In genomic region chr2:101252408-101253012, GRCh38 we compare ENCODE assay signal across 7 cellular contexts. TPM values are rescaled to one million over a fixed set of nuclear protein-coding genes. Genes with fewer than 3 reads are reported as not detected.
A peak's percentile ranks its signal among the peaks of the same experiment; 100 is the strongest.
DNase-seq lines count a peak whose midpoint lies in the region; ATAC-seq, FAIRE-seq and TF ChIP-seq lines count a peak whose summit lies in the region.

Gene CNOT11, plus strand, starts transcription at chr2:101252886. Its CDS starts 79 bp downstream, at chr2:101252965.

- no peaks in the 10 kb centered on the region for H3K27me3 ChIP-seq in astrocyte (ENCODE audit: insufficient read depth, low read length)
- H3K27me3 ChIP-seq in hepatocyte, result no peaks in the 10 kb centered on the region

- TF ChIP-seq CTCF in astrocyte (IDR thresholded peaks at IDR 0.05; ENCODE audit: insufficient read depth, low read depth, low read length) (no peak), hepatocyte (IDR thresholded peaks at IDR 0.05; ENCODE audit: poor library complexity) (no peak)

- H3K79me2 ChIP-seq in astrocyte (ENCODE audit: insufficient read depth, low read length) (peaks cover 37% of the 10 kb centered on the region), hepatocyte (peaks cover 44% of the 10 kb centered on the region)

- H3K4me2 ChIP-seq in astrocyte (ENCODE audit: low read length), result peak within 1 kb of the TSS; percentile 95
- peak within 1 kb of the TSS; percentile 93 for H3K4me2 ChIP-seq in hepatocyte

- H2AFZ ChIP-seq in astrocyte (ENCODE audit: low read depth, low read length) (peak within 1 kb of the TSS; percentile 85), hepatocyte (peak within 1 kb of the TSS; percentile 82)

- H3K9me3 Mint-ChIP-seq in astrocyte (ENCODE audit: unreplicated experiment), result no peaks in the 10 kb centered on the region

- H3K9me3 ChIP-seq in astrocyte (ENCODE audit: insufficient read depth, low read depth, low read length) (no peaks in the 10 kb centered on the region), hepatocyte (ENCODE audit: low read depth) (no peaks in the 10 kb centered on the region)

- ATAC-seq in GM18505 (IDR thresholded peaks at IDR 0.05; ENCODE audit: unreplicated experiment) (peak; percentile 80), HG02973 (IDR thresholded peaks at IDR 0.05; ENCODE audit: unreplicated experiment) (peak; percentile 83)

- no peaks in the 10 kb centered on the region for H3K27me3 Mint-ChIP-seq in astrocyte (ENCODE audit: low read depth, unreplicated experiment)

- H3K27ac ChIP-seq in astrocyte (ENCODE audit: low read depth, low read length) (peak within 1 kb of the TSS; percentile 79), hepatocyte (peak within 1 kb of the TSS; percentile 96)

- H3K4me1 ChIP-seq in astrocyte (ENCODE audit: insufficient read depth, low read length) (peaks cover 15% of the 10 kb centered on the region), hepatocyte (ENCODE audit: insufficient read depth) (peaks cover 15% of the 10 kb centered on the region)

- DNase-seq in NCI-H2029 (lab: John Stamatoyannopoulos, UW) (peak; percentile 95), T-helper 22 cell (ENCODE audit: low read depth) (peak; percentile 99), astrocyte (ENCODE audit: low read depth) (peak; percentile 93), hepatocyte (ENCODE audit: low spot score) (peak; percentile 99), retina (peak; percentile 97)

- peak within 1 kb of the TSS; percentile 90 for H3K27ac Mint-ChIP-seq in astrocyte (ENCODE audit: unreplicated experiment)

- H3K9me2 ChIP-seq in hepatocyte (replicated peaks; ENCODE audit: insufficient read depth), result no peaks in the 10 kb centered on the region

- peak within 1 kb of the TSS; percentile 88 for H3K9ac ChIP-seq in astrocyte (ENCODE audit: low read length)

- H4K20me1 ChIP-seq in astrocyte (ENCODE audit: insufficient read depth, low read length) (peaks cover 27% of the 10 kb centered on the region), hepatocyte (ENCODE audit: insufficient read depth, poor library complexity, severe bottlenecking) (peaks cover 12% of the 10 kb centered on the region)

- H3K36me3 ChIP-seq in astrocyte (ENCODE audit: insufficient read depth, low read length) (no peaks in the 10 kb centered on the region), hepatocyte (replicated peaks; ENCODE audit: insufficient read depth, low read depth) (no peaks in the 10 kb centered on the region)

- peak; percentile 93 for TF ChIP-seq POLR2A in GM18505 (IDR thresholded peaks at IDR 0.05; ENCODE audit: borderline replicate concordance, extremely low read depth, insufficient read depth, insufficient read length)

- H3K4me3 Mint-ChIP-seq in astrocyte (ENCODE audit: unreplicated experiment), result peak within 1 kb of the TSS; percentile 96

- no peaks in the 10 kb centered on the region for H3K36me3 Mint-ChIP-seq in astrocyte (ENCODE audit: low read depth, unreplicated experiment)

- H3K4me3 ChIP-seq in astrocyte (ENCODE audit: insufficient read depth, low read depth, low read length) (peak within 1 kb of the TSS; percentile 76), hepatocyte (peak within 1 kb of the TSS; percentile 74)

- 1% methylated on average over 48 of the region's 63 CpGs for WGBS in hepatocyte (ENCODE audit: low lambda C conversion rate, missing lambda C conversion rate)

- peaks cover 20% of the 10 kb centered on the region for H3K4me1 Mint-ChIP-seq in astrocyte (ENCODE audit: low read depth, unreplicated experiment)

- no peak for FAIRE-seq in astrocyte (lab: Jason Lieb, UNC)

RNA-seq across cellular contexts. Expression of gene CNOT11, which starts in this region (rescaled TPM):
- total RNA-seq in astrocyte (36.7 and 37.0 TPM in 2 replicates), hepatocyte (55.8 and 61.8 TPM in 2 replicates)
- 57.3 and 57.7 TPM in 2 replicates for polyA plus RNA-seq in hepatocyte

Comparison
In these comparisons a context has a peak if more than half of its experiments do, and no peak if none do; other contexts are left out.
1. Peak in every context shown above with its lines: DNase-seq, ATAC-seq, H3K4me3 ChIP-seq and H3K27ac ChIP-seq.